10 cellular contexts compared by ENCODE assay signal in the genomic region with DNA sequence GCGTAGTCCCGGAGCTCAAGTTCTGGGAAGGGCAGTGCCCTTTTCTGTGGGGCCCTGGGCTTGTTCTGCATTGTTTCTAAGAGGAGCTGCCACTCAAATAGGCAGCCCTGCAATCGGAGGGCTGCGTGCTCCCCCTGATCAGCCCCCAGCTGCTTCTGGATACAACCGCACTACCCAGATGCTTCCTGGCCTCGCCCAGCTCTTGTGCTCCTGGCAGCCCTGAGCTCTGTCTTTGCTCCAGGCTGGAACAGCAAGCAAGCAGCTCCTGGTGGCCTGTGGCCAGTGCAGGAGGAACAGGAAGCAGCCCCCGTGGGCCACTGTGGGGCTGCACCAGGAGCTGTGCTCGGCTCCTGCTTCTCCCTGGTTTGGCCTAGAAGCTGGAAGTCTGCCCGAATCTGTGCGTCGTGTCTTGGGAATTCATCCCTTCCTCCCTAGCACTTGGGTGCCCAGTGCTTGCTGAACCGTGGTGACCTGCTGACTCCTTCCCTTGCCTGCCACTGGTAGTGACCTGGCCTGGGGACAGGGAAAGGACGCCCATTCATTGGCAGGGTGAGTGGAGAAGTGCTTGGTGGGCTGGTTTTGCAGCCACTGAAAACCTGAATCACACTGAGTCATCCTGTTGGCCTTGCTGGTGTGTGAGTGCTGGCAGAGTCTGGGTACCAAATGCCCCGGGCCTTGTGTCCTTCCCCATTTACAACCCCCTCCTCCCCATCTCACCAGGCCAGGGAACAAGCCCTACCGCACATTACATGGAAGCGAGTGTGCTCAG. TPM values are rescaled to one million over a fixed set of nuclear protein-coding genes. Genes with fewer than 3 reads are reported as not detected.
DNase-seq lines count a peak whose midpoint lies in the region; ATAC-seq and TF ChIP-seq lines count a peak whose summit lies in the region.
"Had no signal": no experiment of that assay in that cellular context is flagged by ENCODE, and none has a peak within 500 bp of the region (broad histone marks: within the 10 kb centered on the region; RNA-seq: fewer than 3 reads in every experiment).

No MANE protein-coding gene starts in this region.

- DNase-seq in GM03348 (ENCODE audit: low spot score) (peak; percentile 66), cardiac muscle cell (ENCODE audit: low read depth in 1 of 2, low spot score in 1 of 2) (peak; percentile 56 to 78), sciatic nerve (ENCODE audit: low spot score) (no peak), superior temporal gyrus (ENCODE audit: extremely low spot score) (no peak), cortex of kidney (lab: John Stamatoyannopoulos, UW) (no peak)
- DNase-seq in activated CD4-positive, CD25-positive, alpha-beta regulatory T cell treated with anti-CD3 and anti-CD28 coated beads, Interleukin-2, amount 50 U/mL, for 72 hours = no peak
- DNase-seq: NCI-H526 had no signal

- H3K9me3 ChIP-seq in cardiac muscle cell (ENCODE audit: low read depth) = no peaks in the 10 kb centered on the region
- H3K9me3 ChIP-seq: adrenal gland had no signal

- H3K36me3 ChIP-seq in cardiac muscle cell = no peaks in the 10 kb centered on the region
- H3K36me3 ChIP-seq: adrenal gland had no signal

- no peaks in the 10 kb centered on the region for H3K27me3 ChIP-seq in cardiac muscle cell
- H3K27me3 ChIP-seq: adrenal gland had no signal

- H3K27ac ChIP-seq in cardiac muscle cell = peak overlapping the region; percentile 35

- peaks cover 20% of the 10 kb centered on the region for H3K4me1 ChIP-seq in cardiac muscle cell (ENCODE audit: low read depth)

- no peak overlapping the region for H3K4me3 ChIP-seq in cardiac muscle cell
- H3K4me3 ChIP-seq: adrenal gland had no signal

- TF ChIP-seq CTCF in cardiac muscle cell (IDR thresholded peaks at IDR 0.05; ENCODE audit: low read depth, low read length) = no peak

- intact Hi-C loops in sciatic nerve (cut with DNase I) = no loop called here

- ATAC-seq in SK-N-SH treated with all-trans-retinoic acid at 6 μM for 48 hours (peak; percentile 82), sciatic nerve (peak; percentile 52), HG02642 (IDR thresholded peaks at IDR 0.05; ENCODE audit: poor library complexity, unreplicated experiment) (no peak)

TF ChIP-seq in SK-N-SH treated with all-trans-retinoic acid at 6 μM for 48 hours, 23 proteins besides CTCF, POLR2A, EP300 and RAD21:
- TF ChIP-seq BACH2 (CRISPR knock-in tag; IDR thresholded peaks at IDR 0.05; ENCODE audit: borderline replicate concordance) (no peak), ARNTL (CRISPR knock-in tag; IDR thresholded peaks at IDR 0.05; ENCODE audit: borderline replicate concordance, low read depth) (no peak), ZC3H10 (CRISPR knock-in tag; IDR thresholded peaks at IDR 0.05) (no peak), ESRRG (CRISPR knock-in tag; IDR thresholded peaks at IDR 0.05) (no peak), ZFP3 (CRISPR knock-in tag; IDR thresholded peaks at IDR 0.05) (peak; percentile 69; the same call in 1 of the 2 replicates)
- TF ChIP-seq, protein P1, sequence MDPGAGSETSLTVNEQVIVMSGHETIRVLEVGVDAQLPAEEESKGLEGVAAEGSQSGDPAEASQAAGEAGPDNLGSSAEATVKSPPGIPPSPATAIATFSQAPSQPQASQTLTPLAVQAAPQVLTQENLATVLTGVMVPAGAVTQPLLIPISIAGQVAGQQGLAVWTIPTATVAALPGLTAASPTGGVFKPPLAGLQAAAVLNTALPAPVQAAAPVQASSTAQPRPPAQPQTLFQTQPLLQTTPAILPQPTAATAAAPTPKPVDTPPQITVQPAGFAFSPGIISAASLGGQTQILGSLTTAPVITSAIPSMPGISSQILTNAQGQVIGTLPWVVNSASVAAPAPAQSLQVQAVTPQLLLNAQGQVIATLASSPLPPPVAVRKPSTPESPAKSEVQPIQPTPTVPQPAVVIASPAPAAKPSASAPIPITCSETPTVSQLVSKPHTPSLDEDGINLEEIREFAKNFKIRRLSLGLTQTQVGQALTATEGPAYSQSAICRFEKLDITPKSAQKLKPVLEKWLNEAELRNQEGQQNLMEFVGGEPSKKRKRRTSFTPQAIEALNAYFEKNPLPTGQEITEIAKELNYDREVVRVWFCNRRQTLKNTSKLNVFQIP (CRISPR knock-in tag; IDR thresholded peaks at IDR 0.05; ENCODE audit: borderline replicate concordance, low read depth) = no peak
TF ChIP-seq in SK-N-SH treated with all-trans-retinoic acid at 6 μM for 48 hours: peak in this region for 1.

RNA-seq across cellular contexts. Expression of gene NTSR2, which starts 27.3 kb away (rescaled TPM):
- not detected in 2 replicates for total RNA-seq in cardiac muscle cell
- not detected in 2 replicates for polyA plus RNA-seq in cardiac muscle cell
- total RNA-seq in sciatic nerve = not detected

RNA-seq across cellular contexts. Expression of gene LPIN1, which starts 49.1 kb away (rescaled TPM):
- total RNA-seq in cardiac muscle cell (45.6 and 58.3 TPM in 2 replicates), sciatic nerve (141 TPM)
- 47.0 and 56.6 TPM in 2 replicates for polyA plus RNA-seq in cardiac muscle cell

Comparison
In these comparisons a context has a peak if more than half of its experiments do, and no peak if none do; other contexts are left out.
1. DNase-seq: peak in GM03348 (single experiment) and cardiac muscle cell (2 of 2); none in sciatic nerve (single experiment), activated CD4-positive, CD25-positive, alpha-beta regulatory T cell treated with anti-CD3 and anti-CD28 coated beads, Interleukin-2, amount 50 U/mL, for 72 hours (single experiment), superior temporal gyrus (single experiment) and cortex of kidney (single experiment).